1 cellular context compared by ENCODE assay signal in genomic region chr3:184562146-184562861, GRCh38.
TF ChIP-seq lines count a peak whose summit lies in the region.

No MANE protein-coding gene starts in this region.

TF ChIP-seq in WTC11, 78 proteins besides CTCF, POLR2A, EP300 and RAD21:
- TF ChIP-seq, protein P1, sequence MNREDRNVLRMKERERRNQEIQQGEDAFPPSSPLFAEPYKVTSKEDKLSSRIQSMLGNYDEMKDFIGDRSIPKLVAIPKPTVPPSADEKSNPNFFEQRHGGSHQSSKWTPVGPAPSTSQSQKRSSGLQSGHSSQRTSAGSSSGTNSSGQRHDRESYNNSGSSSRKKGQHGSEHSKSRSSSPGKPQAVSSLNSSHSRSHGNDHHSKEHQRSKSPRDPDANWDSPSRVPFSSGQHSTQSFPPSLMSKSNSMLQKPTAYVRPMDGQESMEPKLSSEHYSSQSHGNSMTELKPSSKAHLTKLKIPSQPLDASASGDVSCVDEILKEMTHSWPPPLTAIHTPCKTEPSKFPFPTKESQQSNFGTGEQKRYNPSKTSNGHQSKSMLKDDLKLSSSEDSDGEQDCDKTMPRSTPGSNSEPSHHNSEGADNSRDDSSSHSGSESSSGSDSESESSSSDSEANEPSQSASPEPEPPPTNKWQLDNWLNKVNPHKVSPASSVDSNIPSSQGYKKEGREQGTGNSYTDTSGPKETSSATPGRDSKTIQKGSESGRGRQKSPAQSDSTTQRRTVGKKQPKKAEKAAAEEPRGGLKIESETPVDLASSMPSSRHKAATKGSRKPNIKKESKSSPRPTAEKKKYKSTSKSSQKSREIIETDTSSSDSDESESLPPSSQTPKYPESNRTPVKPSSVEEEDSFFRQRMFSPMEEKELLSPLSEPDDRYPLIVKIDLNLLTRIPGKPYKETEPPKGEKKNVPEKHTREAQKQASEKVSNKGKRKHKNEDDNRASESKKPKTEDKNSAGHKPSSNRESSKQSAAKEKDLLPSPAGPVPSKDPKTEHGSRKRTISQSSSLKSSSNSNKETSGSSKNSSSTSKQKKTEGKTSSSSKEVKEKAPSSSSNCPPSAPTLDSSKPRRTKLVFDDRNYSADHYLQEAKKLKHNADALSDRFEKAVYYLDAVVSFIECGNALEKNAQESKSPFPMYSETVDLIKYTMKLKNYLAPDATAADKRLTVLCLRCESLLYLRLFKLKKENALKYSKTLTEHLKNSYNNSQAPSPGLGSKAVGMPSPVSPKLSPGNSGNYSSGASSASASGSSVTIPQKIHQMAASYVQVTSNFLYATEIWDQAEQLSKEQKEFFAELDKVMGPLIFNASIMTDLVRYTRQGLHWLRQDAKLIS (CRISPR knock-in tag; IDR thresholded peaks at IDR 0.05; ENCODE audit: borderline replicate concordance), result no peak
- no peak for TF ChIP-seq FOXK1 (CRISPR knock-in tag; IDR thresholded peaks at IDR 0.05)
- TF ChIP-seq, protein P2, sequence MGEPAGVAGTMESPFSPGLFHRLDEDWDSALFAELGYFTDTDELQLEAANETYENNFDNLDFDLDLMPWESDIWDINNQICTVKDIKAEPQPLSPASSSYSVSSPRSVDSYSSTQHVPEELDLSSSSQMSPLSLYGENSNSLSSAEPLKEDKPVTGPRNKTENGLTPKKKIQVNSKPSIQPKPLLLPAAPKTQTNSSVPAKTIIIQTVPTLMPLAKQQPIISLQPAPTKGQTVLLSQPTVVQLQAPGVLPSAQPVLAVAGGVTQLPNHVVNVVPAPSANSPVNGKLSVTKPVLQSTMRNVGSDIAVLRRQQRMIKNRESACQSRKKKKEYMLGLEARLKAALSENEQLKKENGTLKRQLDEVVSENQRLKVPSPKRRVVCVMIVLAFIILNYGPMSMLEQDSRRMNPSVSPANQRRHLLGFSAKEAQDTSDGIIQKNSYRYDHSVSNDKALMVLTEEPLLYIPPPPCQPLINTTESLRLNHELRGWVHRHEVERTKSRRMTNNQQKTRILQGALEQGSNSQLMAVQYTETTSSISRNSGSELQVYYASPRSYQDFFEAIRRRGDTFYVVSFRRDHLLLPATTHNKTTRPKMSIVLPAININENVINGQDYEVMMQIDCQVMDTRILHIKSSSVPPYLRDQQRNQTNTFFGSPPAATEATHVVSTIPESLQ (CRISPR knock-in tag; IDR thresholded peaks at IDR 0.05), result no peak
- no peak for TF ChIP-seq ESRRA (CRISPR knock-in tag; IDR thresholded peaks at IDR 0.05; ENCODE audit: borderline replicate concordance)
- TF ChIP-seq ETV6 (CRISPR knock-in tag; IDR thresholded peaks at IDR 0.05), result no peak
- no peak for TF ChIP-seq ZMAT4 (CRISPR knock-in tag; IDR thresholded peaks at IDR 0.05)
- TF ChIP-seq, protein P3, sequence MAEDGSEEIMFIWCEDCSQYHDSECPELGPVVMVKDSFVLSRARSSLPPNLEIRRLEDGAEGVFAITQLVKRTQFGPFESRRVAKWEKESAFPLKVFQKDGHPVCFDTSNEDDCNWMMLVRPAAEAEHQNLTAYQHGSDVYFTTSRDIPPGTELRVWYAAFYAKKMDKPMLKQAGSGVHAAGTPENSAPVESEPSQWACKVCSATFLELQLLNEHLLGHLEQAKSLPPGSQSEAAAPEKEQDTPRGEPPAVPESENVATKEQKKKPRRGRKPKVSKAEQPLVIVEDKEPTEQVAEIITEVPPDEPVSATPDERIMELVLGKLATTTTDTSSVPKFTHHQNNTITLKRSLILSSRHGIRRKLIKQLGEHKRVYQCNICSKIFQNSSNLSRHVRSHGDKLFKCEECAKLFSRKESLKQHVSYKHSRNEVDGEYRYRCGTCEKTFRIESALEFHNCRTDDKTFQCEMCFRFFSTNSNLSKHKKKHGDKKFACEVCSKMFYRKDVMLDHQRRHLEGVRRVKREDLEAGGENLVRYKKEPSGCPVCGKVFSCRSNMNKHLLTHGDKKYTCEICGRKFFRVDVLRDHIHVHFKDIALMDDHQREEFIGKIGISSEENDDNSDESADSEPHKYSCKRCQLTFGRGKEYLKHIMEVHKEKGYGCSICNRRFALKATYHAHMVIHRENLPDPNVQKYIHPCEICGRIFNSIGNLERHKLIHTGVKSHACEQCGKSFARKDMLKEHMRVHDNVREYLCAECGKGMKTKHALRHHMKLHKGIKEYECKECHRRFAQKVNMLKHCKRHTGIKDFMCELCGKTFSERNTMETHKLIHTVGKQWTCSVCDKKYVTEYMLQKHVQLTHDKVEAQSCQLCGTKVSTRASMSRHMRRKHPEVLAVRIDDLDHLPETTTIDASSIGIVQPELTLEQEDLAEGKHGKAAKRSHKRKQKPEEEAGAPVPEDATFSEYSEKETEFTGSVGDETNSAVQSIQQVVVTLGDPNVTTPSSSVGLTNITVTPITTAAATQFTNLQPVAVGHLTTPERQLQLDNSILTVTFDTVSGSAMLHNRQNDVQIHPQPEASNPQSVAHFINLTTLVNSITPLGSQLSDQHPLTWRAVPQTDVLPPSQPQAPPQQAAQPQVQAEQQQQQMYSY (CRISPR knock-in tag; IDR thresholded peaks at IDR 0.05), result no peak
